8 cellular contexts compared by ENCODE assay signal in the genomic region with DNA sequence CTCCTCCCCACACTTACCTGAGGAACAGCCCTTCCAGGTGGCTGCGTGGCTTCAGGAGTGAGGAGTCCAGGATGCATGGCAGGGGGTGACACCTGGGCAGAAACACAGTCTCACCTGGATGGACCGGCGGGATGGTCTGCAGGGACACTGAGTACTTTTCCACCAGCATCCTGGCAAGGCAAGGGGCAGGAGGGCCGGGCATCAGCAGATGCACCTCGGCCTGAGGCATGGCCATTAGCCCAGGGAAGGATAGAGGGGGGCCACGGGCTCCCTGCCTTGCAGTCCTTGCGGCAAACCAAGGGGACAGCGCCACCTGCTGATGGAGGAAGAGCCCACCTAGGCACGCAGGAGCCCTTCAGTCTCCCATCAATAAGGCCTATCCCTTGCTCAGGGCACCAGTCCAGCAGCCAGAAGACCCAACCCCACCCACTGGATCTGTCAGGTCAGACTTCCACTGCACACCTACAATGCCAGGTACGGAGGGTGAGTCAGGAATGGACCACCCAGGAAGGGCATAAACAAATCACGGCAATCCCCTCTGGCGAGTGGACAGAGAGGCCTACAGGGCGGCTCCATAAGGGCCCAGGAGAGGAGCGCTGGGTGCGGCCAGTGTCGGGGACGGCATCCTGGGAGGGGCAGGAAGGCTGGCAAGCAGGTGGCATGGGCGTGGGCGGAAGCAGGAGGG. TPM values are rescaled to one million over a fixed set of nuclear protein-coding genes. Genes with fewer than 3 reads are reported as not detected.
DNase-seq lines count a peak whose midpoint lies in the region; ATAC-seq and TF ChIP-seq lines count a peak whose summit lies in the region.

No MANE protein-coding gene starts in this region.

- peaks cover 8% of the 10 kb centered on the region for H3K4me1 ChIP-seq in MM.1S (ENCODE audit: low read length)

- DNase-seq in MM.1S (peak; percentile 76), RPMI8226 (peak; percentile 87), fibroblast of the aortic adventitia (ENCODE audit: low read depth) (peak; percentile 87), non-pigmented ciliary epithelial cell (ENCODE audit: low read depth) (peak; percentile 30), superior temporal gyrus (ENCODE audit: extremely low spot score) (peak; percentile 93)

- H3K27me3 ChIP-seq in MM.1S (replicated peaks; ENCODE audit: insufficient read depth, low read length): no peaks in the 10 kb centered on the region

- H3K9me2 ChIP-seq in MM.1S (replicated peaks; ENCODE audit: insufficient read depth, low read length): no peaks in the 10 kb centered on the region

- no peaks in the 10 kb centered on the region for H3K9me3 ChIP-seq in MM.1S (replicated peaks; ENCODE audit: insufficient read depth, low read length)

- no peaks in the 10 kb centered on the region for H3K36me3 ChIP-seq in MM.1S (replicated peaks; ENCODE audit: insufficient read depth, low read length)

- H3K27ac ChIP-seq in C4-2B (no peak overlapping the region), MM.1S (ENCODE audit: low read length) (no peak overlapping the region)

- peaks cover 26% of the 10 kb centered on the region for H3K4me1 Mint-ChIP-seq in activated T-helper 17 cell treated with anti-CD3 and anti-CD28 coated beads, Interleukin-2, amount 50 U/mL, for 72 hours

- H3K79me2 ChIP-seq in MM.1S (ENCODE audit: low read length): no peaks in the 10 kb centered on the region

- no peak overlapping the region for H3K4me3 ChIP-seq in MM.1S (ENCODE audit: low read length)
- no peak overlapping the region for H3K4me3 ChIP-seq in fibroblast of the aortic adventitia (ENCODE audit: low read depth, low read length)

- peak overlapping the region; percentile 76 for H3K4me3 Mint-ChIP-seq in activated T-helper 17 cell treated with anti-CD3 and anti-CD28 coated beads, Interleukin-2, amount 50 U/mL, for 72 hours

- 0 out of 2 replicates have a peak overlapping the region, but pooled peaks have one; percentile 23 for H2AFZ ChIP-seq in MM.1S (ENCODE audit: low read length)

- H3K9ac ChIP-seq in MM.1S (ENCODE audit: low read length): no peak overlapping the region

- TF ChIP-seq CTCF in C4-2B (conservative IDR thresholded peaks at IDR 0.05) (peak; percentile 91), MM.1S (IDR thresholded peaks at IDR 0.05; ENCODE audit: low read length) (peak; percentile 94), fibroblast of the aortic adventitia (IDR thresholded peaks at IDR 0.05; ENCODE audit: insufficient read depth, low read length) (peak; percentile 94)

- no peaks in the 10 kb centered on the region for H4K20me1 ChIP-seq in MM.1S (ENCODE audit: insufficient read depth, low read length)

- H3K27me3 Mint-ChIP-seq in activated T-helper 17 cell treated with anti-CD3 and anti-CD28 coated beads, Interleukin-2, amount 50 U/mL, for 72 hours: no peaks in the 10 kb centered on the region

- no peaks in the 10 kb centered on the region for H3K36me3 Mint-ChIP-seq in activated T-helper 17 cell treated with anti-CD3 and anti-CD28 coated beads, Interleukin-2, amount 50 U/mL, for 72 hours (ENCODE audit: low read depth)

- peaks cover 6% of the 10 kb centered on the region; the same call in 1 of the 2 replicates for H3F3A ChIP-seq in MM.1S (ENCODE audit: insufficient read depth, low read length)

- H3K4me2 ChIP-seq in MM.1S (ENCODE audit: low read depth, low read length): no peak overlapping the region

- no peaks in the 10 kb centered on the region for H3K9me3 Mint-ChIP-seq in activated T-helper 17 cell treated with anti-CD3 and anti-CD28 coated beads, Interleukin-2, amount 50 U/mL, for 72 hours

- H3K27ac Mint-ChIP-seq in activated T-helper 17 cell treated with anti-CD3 and anti-CD28 coated beads, Interleukin-2, amount 50 U/mL, for 72 hours: no peak overlapping the region

- peak; percentile 78 for ATAC-seq in GM21447 (IDR thresholded peaks at IDR 0.05; ENCODE audit: unreplicated experiment)
- peak; percentile 84 for ATAC-seq in activated T-helper 17 cell treated with anti-CD3 and anti-CD28 coated beads, Interleukin-2, amount 50 U/mL, for 72 hours (replicated peaks)

RNA-seq across cellular contexts. Expression of gene FAM178B, which starts 26.0 kb away (rescaled TPM):
- not detected for total RNA-seq in activated T-helper 17 cell treated with anti-CD3 and anti-CD28 coated beads, Interleukin-2, amount 50 U/mL, for 72 hours
- not detected in 2 replicates for total RNA-seq in fibroblast of the aortic adventitia (ENCODE audit: low replicate concordance)

Comparison
In these comparisons a context has a peak if more than half of its experiments do, and no peak if none do; other contexts are left out.
1. DNase-seq: peak in every context shown above with its lines; median percentile 93 in superior temporal gyrus; 87 in RPMI8226; 87 in fibroblast of the aortic adventitia; 76 in MM.1S; 30 in non-pigmented ciliary epithelial cell.